In genomic region chr12:117671734-117672133, GRCh38 we compare ENCODE assay signal across 8 cellular contexts.
DNase-seq lines count a peak whose midpoint lies in the region; ATAC-seq, FAIRE-seq and TF ChIP-seq lines count a peak whose summit lies in the region.

No MANE protein-coding gene starts in this region.

- H3K9ac ChIP-seq in kidney (ENCODE audit: low read length in 2 of 2), result no peak overlapping the region

- TF ChIP-seq POLR2A in H54 (IDR thresholded peaks at IDR 0.05; ENCODE audit: low read depth, low read length), result no peak

- H3K27ac ChIP-seq in RWPE2 (ENCODE audit: poor library complexity, severe bottlenecking) (no peak overlapping the region), kidney (ENCODE audit: low read depth in 2 of 2, low read length in 2 of 2) (no peak overlapping the region)

- H3K4me3 ChIP-seq in RWPE2 (ENCODE audit: severe bottlenecking) (no peak overlapping the region), kidney (ENCODE audit: low read length in 2 of 2) (no peak overlapping the region)

- H3K4me1 ChIP-seq in RWPE2 (ENCODE audit: insufficient read depth, poor library complexity, severe bottlenecking) (peaks cover 4% of the 10 kb centered on the region), kidney (ENCODE audit: control insufficient read depth in 1 of 2, insufficient read depth in 1 of 2, low read depth in 1 of 2, low read length in 2 of 2) (no peaks in the 10 kb centered on the region)

- TF ChIP-seq CTCF in RWPE2 (IDR thresholded peaks at IDR 0.05; ENCODE audit: poor library complexity, severe bottlenecking) (peak; percentile 74), kidney (IDR thresholded peaks at IDR 0.05; ENCODE audit: borderline replicate concordance, extremely low read depth, insufficient read depth) (peak; percentile 9)

- ATAC-seq in RWPE2 (ENCODE audit: low read depth) (peak; percentile 29; the same call in 1 of the 3 replicates), GM18858 (IDR thresholded peaks at IDR 0.05; ENCODE audit: unreplicated experiment) (no peak)

- DNase-seq in COLO829 (ENCODE audit: low spot score), result peak; percentile 51
- DNase-seq in H54 (ENCODE audit: insufficient read length, low spot score), result peak; percentile 23
- no peak for DNase-seq in RWPE2 (ENCODE audit: low spot score)
- DNase-seq in kidney, result no peak
- no peak for DNase-seq in RCC 7860 (ENCODE audit: low spot score)
- DNase-seq in DMS153 treated with DMSO at 0.1 percent for 48 hours (lab: John Stamatoyannopoulos, UW; ENCODE audit: unreplicated experiment), result no peak
- DNase-seq in CD1c-positive myeloid dendritic cell (ENCODE audit: extremely low spot score), result no peak

- intact Hi-C loops in kidney (cut with DNase I), result no loop called here

- H3K9me3 ChIP-seq in RWPE2 (ENCODE audit: severe bottlenecking), result no peaks in the 10 kb centered on the region
- H3K9me3 ChIP-seq in kidney (ENCODE audit: control insufficient read depth in 1 of 2, low read length in 2 of 2), result no peaks in the 10 kb centered on the region

- no peaks in the 10 kb centered on the region for H3K36me3 ChIP-seq in RWPE2 (ENCODE audit: low read depth)
- no peaks in the 10 kb centered on the region for H3K36me3 ChIP-seq in kidney (ENCODE audit: control insufficient read depth in 1 of 2, insufficient read depth in 2 of 2, low read length in 2 of 2)

- H3K27me3 ChIP-seq in RWPE2 (ENCODE audit: insufficient read depth, poor library complexity, severe bottlenecking), result no peaks in the 10 kb centered on the region

- FAIRE-seq in H54 (lab: Jason Lieb, UNC) (no peak), kidney (lab: Jason Lieb, UNC) (no peak), RCC 7860 (lab: Jason Lieb, UNC) (no peak)

Comparison
In these comparisons a context has a peak if more than half of its experiments do, and no peak if none do; other contexts are left out.
1. DNase-seq: peak in COLO829 (single experiment) and H54 (single experiment); none in RWPE2 (single experiment), kidney (single experiment), RCC 7860 (single experiment), DMS153 treated with DMSO at 0.1 percent for 48 hours (single experiment) and CD1c-positive myeloid dendritic cell (single experiment).